Comparison of ENCODE assay signal across 15 cellular contexts in the genomic region with DNA sequence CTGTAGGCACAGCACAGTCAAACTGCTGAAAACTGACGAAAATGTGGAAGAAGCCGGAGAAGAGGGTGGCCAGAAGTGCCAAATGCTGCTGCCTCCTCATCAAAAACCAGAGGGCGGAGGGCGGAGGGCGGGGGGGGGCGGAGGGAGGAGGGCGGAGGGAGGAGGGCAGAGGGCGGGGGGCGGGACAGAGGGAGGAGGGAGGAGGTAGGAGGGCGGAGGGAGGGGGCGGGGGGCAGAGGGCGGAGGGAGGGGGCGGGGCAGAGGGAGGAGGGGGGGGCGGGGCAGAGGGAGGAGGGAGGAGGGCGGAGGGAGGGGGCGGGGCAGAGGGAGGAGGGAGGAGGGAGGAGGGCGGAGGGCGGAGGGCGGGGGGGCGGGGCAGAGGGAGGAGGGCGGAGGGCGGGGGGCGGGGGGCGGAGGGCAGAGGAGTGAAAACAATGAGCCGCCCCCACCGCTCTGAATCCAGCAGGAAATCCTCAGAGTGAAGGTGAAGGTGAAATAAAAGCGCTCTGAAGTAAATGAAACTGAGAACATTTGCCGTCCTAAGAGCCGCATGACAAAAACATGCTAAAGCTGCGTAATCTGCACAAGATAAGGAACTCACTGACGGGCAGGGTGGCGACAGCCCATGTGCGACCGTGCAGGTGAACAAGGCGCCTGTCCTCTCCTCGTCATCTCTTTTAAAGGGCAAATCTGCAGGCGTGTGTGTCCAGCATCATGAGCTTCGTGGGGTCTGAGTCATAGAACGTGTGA. TPM values are rescaled to one million over a fixed set of nuclear protein-coding genes. Genes with fewer than 3 reads are reported as not detected.
A peak's percentile ranks its signal among the peaks of the same experiment; 100 is the strongest.
DNase-seq lines count a peak whose midpoint lies in the region; ATAC-seq and TF ChIP-seq lines count a peak whose summit lies in the region.
"Had no signal": no experiment of that assay in that cellular context is flagged by ENCODE, and none has a peak within 500 bp of the region (broad histone marks: within the 10 kb centered on the region; RNA-seq: fewer than 3 reads in every experiment).

No MANE protein-coding gene starts in this region.

- peaks cover 4% of the 10 kb centered on the region; the same call in 1 of the 2 replicates for H3K4me1 ChIP-seq in iPS-20b (ENCODE audit: insufficient read depth, low read length)
- H3K4me1 ChIP-seq: SJCRH30, tibial artery had no signal

- H3K27ac ChIP-seq in iPS-20b (ENCODE audit: low read length), result no peak overlapping the region
- H3K27ac ChIP-seq: neutrophil, SJCRH30, tibial artery had no signal

- no peak overlapping the region for H3K9ac ChIP-seq in iPS-20b (ENCODE audit: low read depth, low read length)

- peaks cover 6% of the 10 kb centered on the region for H3K36me3 Mint-ChIP-seq in natural killer cell treated with Interleukin-12 subunit alpha and Interleukin-12 subunit beta and Interleukin-15 and Interleukin-18, amount 100 ng/mL, for 72 hours
- no peaks in the 10 kb centered on the region for H3K36me3 Mint-ChIP-seq in natural killer cell
- H3K36me3 Mint-ChIP-seq in activated T-helper 1 cell treated with anti-CD3 and anti-CD28 coated beads, Interleukin-12 subunit alpha, Interleukin-12 subunit beta, Interleukin-2, Interleukin-4 antibody, amounts not matched to agents 30 ng/mL and 10 ng/mL and 1 ng/mL, durations not matched to agents 14 hours and 24 hours and 36 hours (ENCODE audit: low read depth), result no peaks in the 10 kb centered on the region
- H3K36me3 Mint-ChIP-seq in stimulated activated naive CD8-positive, alpha-beta T cell treated with anti-CD3 and anti-CD28 coated beads, Interleukin-15, Interleukin-2, amounts not matched to agents 100 ng/mL and 50 ng/mL, for 24 hours (ENCODE audit: low read depth), result peaks cover 6% of the 10 kb centered on the region

- peaks cover 10% of the 10 kb centered on the region for H3K9me3 Mint-ChIP-seq in natural killer cell treated with Interleukin-12 subunit alpha and Interleukin-12 subunit beta and Interleukin-15 and Interleukin-18, amount 100 ng/mL, for 72 hours
- peaks cover 6 to 7% of the 10 kb centered on the region in 2 donors for H3K9me3 Mint-ChIP-seq in natural killer cell
- H3K9me3 Mint-ChIP-seq in activated T-helper 1 cell treated with anti-CD3 and anti-CD28 coated beads, Interleukin-12 subunit alpha, Interleukin-12 subunit beta, Interleukin-2, Interleukin-4 antibody, amounts not matched to agents 30 ng/mL and 10 ng/mL and 1 ng/mL, durations not matched to agents 14 hours and 24 hours and 36 hours, result peaks cover 25% of the 10 kb centered on the region
- H3K9me3 Mint-ChIP-seq in stimulated activated naive CD8-positive, alpha-beta T cell treated with anti-CD3 and anti-CD28 coated beads, Interleukin-15, Interleukin-2, amounts not matched to agents 100 ng/mL and 50 ng/mL, for 24 hours, result peaks cover 10% of the 10 kb centered on the region

- H3K27me3 ChIP-seq in iPS-20b (ENCODE audit: insufficient read depth, low read length), result peaks cover 23% of the 10 kb centered on the region
- H3K27me3 ChIP-seq: SJCRH30 had no signal

- peak; percentile 31 to 43 for ATAC-seq in natural killer cell treated with Interleukin-12 subunit alpha and Interleukin-12 subunit beta and Interleukin-15 and Interleukin-18, amount 100 ng/mL, for 72 hours
- ATAC-seq in natural killer cell, result no peak
- no peak for ATAC-seq in GM21360 (IDR thresholded peaks at IDR 0.05; ENCODE audit: unreplicated experiment)
- ATAC-seq in GM19463 (IDR thresholded peaks at IDR 0.05; ENCODE audit: unreplicated experiment), result no peak

- H3K4me3 ChIP-seq in iPS-20b (ENCODE audit: low read length), result peak overlapping the region; percentile 53
- H3K4me3 ChIP-seq: SJCRH30, tibial artery had no signal

- TF ChIP-seq CTCF in natural killer cell (IDR thresholded peaks at IDR 0.05), result no peak

- H3K9me3 ChIP-seq in iPS-20b (ENCODE audit: insufficient read depth, low read depth, low read length), result peaks cover 14% of the 10 kb centered on the region
- H3K9me3 ChIP-seq: BE2C had no signal

- peaks cover 6 to 10% of the 10 kb centered on the region in 2 donors for H3K4me1 Mint-ChIP-seq in natural killer cell treated with Interleukin-12 subunit alpha and Interleukin-12 subunit beta and Interleukin-15 and Interleukin-18, amount 100 ng/mL, for 72 hours (ENCODE audit: low read depth in 2 of 2)
- peaks cover 6% of the 10 kb centered on the region in 2 donors for H3K4me1 Mint-ChIP-seq in natural killer cell
- H3K4me1 Mint-ChIP-seq in activated T-helper 1 cell treated with anti-CD3 and anti-CD28 coated beads, Interleukin-12 subunit alpha, Interleukin-12 subunit beta, Interleukin-2, Interleukin-4 antibody, amounts not matched to agents 30 ng/mL and 10 ng/mL and 1 ng/mL, durations not matched to agents 14 hours and 24 hours and 36 hours (ENCODE audit: low read depth), result peaks cover 9% of the 10 kb centered on the region
- H3K4me1 Mint-ChIP-seq in stimulated activated naive CD8-positive, alpha-beta T cell treated with anti-CD3 and anti-CD28 coated beads, Interleukin-15, Interleukin-2, amounts not matched to agents 100 ng/mL and 50 ng/mL, for 24 hours (ENCODE audit: low read depth), result peaks cover 16% of the 10 kb centered on the region

- intact Hi-C loops in natural killer cell (cut with micrococcal nuclease), result no loop called here
- intact Hi-C loops in activated T-helper 1 cell treated with anti-CD3 and anti-CD28 coated beads, Interleukin-12 subunit alpha, Interleukin-12 subunit beta, Interleukin-2, Interleukin-4 antibody, amounts not matched to agents 30 ng/mL and 10 ng/mL and 1 ng/mL, durations not matched to agents 14 hours and 24 hours and 36 hours (cut with micrococcal nuclease), result no loop called here

- no peak for DNase-seq in natural killer cell treated with Interleukin-12 subunit alpha and Interleukin-12 subunit beta and Interleukin-15 and Interleukin-18, amount 100 ng/mL, for 72 hours (ENCODE audit: low spot score)
- no peak for DNase-seq in natural killer cell
- DNase-seq in activated T-helper 1 cell treated with anti-CD3 and anti-CD28 coated beads, Interleukin-12 subunit alpha, Interleukin-12 subunit beta, Interleukin-2, Interleukin-4 antibody, amounts not matched to agents 30 ng/mL and 10 ng/mL and 1 ng/mL, durations not matched to agents 14 hours and 24 hours and 36 hours (ENCODE audit: low spot score), result no peak
- DNase-seq in HUDEP-2 (lab: John Stamatoyannopoulos, UW; ENCODE audit: unreplicated experiment in 76 of 76), result no peak
- DNase-seq: BE2C, HCEC 1CT, kidney glomerular epithelial cell, SJCRH30, tibial artery had no signal

- peaks cover 17 to 24% of the 10 kb centered on the region in 2 donors for H3K27me3 Mint-ChIP-seq in natural killer cell treated with Interleukin-12 subunit alpha and Interleukin-12 subunit beta and Interleukin-15 and Interleukin-18, amount 100 ng/mL, for 72 hours
- peaks cover 18 to 20% of the 10 kb centered on the region in 2 donors for H3K27me3 Mint-ChIP-seq in natural killer cell (ENCODE audit: low read depth in 2 of 2)
- H3K27me3 Mint-ChIP-seq in activated T-helper 1 cell treated with anti-CD3 and anti-CD28 coated beads, Interleukin-12 subunit alpha, Interleukin-12 subunit beta, Interleukin-2, Interleukin-4 antibody, amounts not matched to agents 30 ng/mL and 10 ng/mL and 1 ng/mL, durations not matched to agents 14 hours and 24 hours and 36 hours (ENCODE audit: insufficient read depth), result peaks cover 12% of the 10 kb centered on the region
- H3K27me3 Mint-ChIP-seq in stimulated activated naive CD8-positive, alpha-beta T cell treated with anti-CD3 and anti-CD28 coated beads, Interleukin-15, Interleukin-2, amounts not matched to agents 100 ng/mL and 50 ng/mL, for 24 hours, result peaks cover 25% of the 10 kb centered on the region

- H3K4me3 Mint-ChIP-seq in natural killer cell treated with Interleukin-12 subunit alpha and Interleukin-12 subunit beta and Interleukin-15 and Interleukin-18, amount 100 ng/mL, for 72 hours, result no peak overlapping the region
- no peak overlapping the region for H3K4me3 Mint-ChIP-seq in natural killer cell
- peak overlapping the region; percentile 33 for H3K4me3 Mint-ChIP-seq in activated T-helper 1 cell treated with anti-CD3 and anti-CD28 coated beads, Interleukin-12 subunit alpha, Interleukin-12 subunit beta, Interleukin-2, Interleukin-4 antibody, amounts not matched to agents 30 ng/mL and 10 ng/mL and 1 ng/mL, durations not matched to agents 14 hours and 24 hours and 36 hours
- peak overlapping the region; percentile 18 for H3K4me3 Mint-ChIP-seq in stimulated activated naive CD8-positive, alpha-beta T cell treated with anti-CD3 and anti-CD28 coated beads, Interleukin-15, Interleukin-2, amounts not matched to agents 100 ng/mL and 50 ng/mL, for 24 hours

- H3K36me3 ChIP-seq in iPS-20b (ENCODE audit: insufficient read depth, low read depth, low read length), result no peaks in the 10 kb centered on the region
- H3K36me3 ChIP-seq: BE2C, neutrophil, SJCRH30, tibial artery had no signal

- no peak overlapping the region for H3K27ac Mint-ChIP-seq in natural killer cell treated with Interleukin-12 subunit alpha and Interleukin-12 subunit beta and Interleukin-15 and Interleukin-18, amount 100 ng/mL, for 72 hours
- H3K27ac Mint-ChIP-seq in natural killer cell, result no peak overlapping the region
- H3K27ac Mint-ChIP-seq in activated T-helper 1 cell treated with anti-CD3 and anti-CD28 coated beads, Interleukin-12 subunit alpha, Interleukin-12 subunit beta, Interleukin-2, Interleukin-4 antibody, amounts not matched to agents 30 ng/mL and 10 ng/mL and 1 ng/mL, durations not matched to agents 14 hours and 24 hours and 36 hours, result peak overlapping the region; percentile 79
- no peak overlapping the region for H3K27ac Mint-ChIP-seq in stimulated activated naive CD8-positive, alpha-beta T cell treated with anti-CD3 and anti-CD28 coated beads, Interleukin-15, Interleukin-2, amounts not matched to agents 100 ng/mL and 50 ng/mL, for 24 hours

RNA-seq across cellular contexts. Expression of gene CBFA2T3, which starts 22.6 kb away (rescaled TPM):
- 1 to 10 TPM; 2.3 to 2.9 TPM for total RNA-seq in natural killer cell treated with Interleukin-12 subunit alpha and Interleukin-12 subunit beta and Interleukin-15 and Interleukin-18, amount 100 ng/mL, for 72 hours
- 1 to 10 TPM; 2.5 to 7.8 (median 4.2) TPM for total RNA-seq in natural killer cell
- 0.05 TPM in 1 of 2 replicates, not detected in the other for total RNA-seq in activated T-helper 1 cell treated with anti-CD3 and anti-CD28 coated beads, Interleukin-12 subunit alpha, Interleukin-12 subunit beta, Interleukin-2, Interleukin-4 antibody, amounts not matched to agents 30 ng/mL and 10 ng/mL and 1 ng/mL, durations not matched to agents 14 hours and 24 hours and 36 hours
- total RNA-seq: NCI-H460 had no signal

Comparison
In these comparisons a context has a peak if more than half of its experiments do, and no peak if none do; other contexts are left out.
1. ATAC-seq: peak in natural killer cell treated with Interleukin-12 subunit alpha and Interleukin-12 subunit beta and Interleukin-15 and Interleukin-18, amount 100 ng/mL, for 72 hours (2 of 2); none in natural killer cell (0 of 3), GM21360 (single experiment) and GM19463 (single experiment).
2. H3K4me3 Mint-ChIP-seq: peak in activated T-helper 1 cell treated with anti-CD3 and anti-CD28 coated beads, Interleukin-12 subunit alpha, Interleukin-12 subunit beta, Interleukin-2, Interleukin-4 antibody, amounts not matched to agents 30 ng/mL and 10 ng/mL and 1 ng/mL, durations not matched to agents 14 hours and 24 hours and 36 hours (single experiment) and stimulated activated naive CD8-positive, alpha-beta T cell treated with anti-CD3 and anti-CD28 coated beads, Interleukin-15, Interleukin-2, amounts not matched to agents 100 ng/mL and 50 ng/mL, for 24 hours (single experiment); none in natural killer cell treated with Interleukin-12 subunit alpha and Interleukin-12 subunit beta and Interleukin-15 and Interleukin-18, amount 100 ng/mL, for 72 hours (single experiment) and natural killer cell (single experiment).